19 cellular contexts compared by ENCODE assay signal in genomic region chr4:127204326-127204725, GRCh38.
DNase-seq lines count a peak whose midpoint lies in the region; ATAC-seq and TF ChIP-seq lines count a peak whose summit lies in the region.
"Had no signal": no experiment of that assay in that cellular context is flagged by ENCODE, and none has a peak within 500 bp of the region (broad histone marks: within the 10 kb centered on the region; RNA-seq: fewer than 3 reads in every experiment).

No MANE protein-coding gene starts in this region.

- H3K4me1 ChIP-seq in GM23338 (ENCODE audit: insufficient read depth), result peaks cover 18% of the 10 kb centered on the region
- H3K4me1 ChIP-seq in mesenchymal stem cell (ENCODE audit: control insufficient read depth, insufficient read depth, low read depth, low read length), result peaks cover 2% of the 10 kb centered on the region
- H3K4me1 ChIP-seq in transverse colon, result no peaks in the 10 kb centered on the region
- H3K4me1 ChIP-seq in endodermal cell (ENCODE audit: control insufficient read depth, insufficient read depth, low read length), result no peaks in the 10 kb centered on the region
- H3K4me1 ChIP-seq: BE2C had no signal

- H3K9me2 ChIP-seq in GM23338 (ENCODE audit: insufficient read depth), result no peaks in the 10 kb centered on the region; the same call in 1 of the 2 replicates

- H3K27me3 ChIP-seq in GM23338 (ENCODE audit: insufficient read depth), result no peaks in the 10 kb centered on the region
- no peaks in the 10 kb centered on the region for H3K27me3 ChIP-seq in mesenchymal stem cell (ENCODE audit: control insufficient read depth in 1 of 2, insufficient read depth in 1 of 2, low read length in 2 of 2)
- H3K27me3 ChIP-seq in transverse colon, result no peaks in the 10 kb centered on the region
- no peaks in the 10 kb centered on the region for H3K27me3 ChIP-seq in endodermal cell (ENCODE audit: control insufficient read depth, insufficient read depth, low read length, poor library complexity, severe bottlenecking)
- H3K27me3 ChIP-seq: BE2C had no signal

- H3K4me3 ChIP-seq in GM23338 (no peak overlapping the region), mesenchymal stem cell (ENCODE audit: insufficient read depth in 1 of 2, low read depth in 1 of 2, low read length in 2 of 2) (no peak overlapping the region), transverse colon (no peak overlapping the region), endodermal cell (ENCODE audit: low read length) (no peak overlapping the region)
- H3K4me3 ChIP-seq: GM12878, K562 had no signal

- TF ChIP-seq POLR2A in transverse colon (IDR thresholded peaks at IDR 0.05), result no peak

- H3K27ac Mint-ChIP-seq in GM23338 (peak overlapping the region; percentile 91; the same call in 1 of the 2 replicates), chondrocyte (ENCODE audit: unreplicated experiment) (peak overlapping the region; percentile 68), endodermal cell (no peak overlapping the region)
- H3K27ac Mint-ChIP-seq: CD4-positive, CD25-positive, alpha-beta regulatory T cell; CD8-positive, alpha-beta memory T cell; HFFc6 had no signal

- H3K9me3 Mint-ChIP-seq in GM23338 (peaks cover 5% of the 10 kb centered on the region; the same call in 2 of the 3 replicates), chondrocyte (ENCODE audit: low read depth) (peaks cover 25% of the 10 kb centered on the region), endodermal cell (no peaks in the 10 kb centered on the region)
- H3K9me3 Mint-ChIP-seq: HFFc6 had no signal

- no peak overlapping the region for H3K9ac ChIP-seq in mesenchymal stem cell (ENCODE audit: low read length)
- H3K9ac ChIP-seq in endodermal cell (ENCODE audit: extremely low read depth, low read length, poor library complexity, severe bottlenecking), result no peak overlapping the region

- in situ Hi-C loops in transverse colon (cut with MboI; ENCODE audit: low pct_ligation_motif_present in 1 of 4, low pct_unique_long_range_greater_than_20kb in 1 of 4, low sequenced_read_pairs in 3 of 4), result no loop called here

- no peak overlapping the region for H3K14ac ChIP-seq in mesenchymal stem cell (ENCODE audit: low read length in 2 of 2)

- no peak overlapping the region for H2BK12ac ChIP-seq in mesenchymal stem cell (ENCODE audit: low read length in 2 of 2)

- H3K4me1 Mint-ChIP-seq in GM23338 (peaks cover 15% of the 10 kb centered on the region), chondrocyte (ENCODE audit: low read depth) (peaks cover 30% of the 10 kb centered on the region), endodermal cell (no peaks in the 10 kb centered on the region)
- H3K4me1 Mint-ChIP-seq: CD4-positive, CD25-positive, alpha-beta regulatory T cell; CD8-positive, alpha-beta memory T cell had no signal

- H3K27me3 Mint-ChIP-seq in GM23338 (ENCODE audit: insufficient read depth, low read depth, poor library complexity) (no peaks in the 10 kb centered on the region), chondrocyte (ENCODE audit: low read depth) (no peaks in the 10 kb centered on the region), endodermal cell (ENCODE audit: insufficient read depth) (no peaks in the 10 kb centered on the region)
- H3K27me3 Mint-ChIP-seq: CD4-positive, CD25-positive, alpha-beta regulatory T cell; CD8-positive, alpha-beta memory T cell had no signal

- ATAC-seq in GM23338 (no peak), GM19023 (IDR thresholded peaks at IDR 0.05; ENCODE audit: unreplicated experiment) (no peak)
- ATAC-seq: GM12878, HCT116, K562 had no signal

- no peak overlapping the region for H2BK5ac ChIP-seq in mesenchymal stem cell (ENCODE audit: low read depth, low read length, poor library complexity, severe bottlenecking)

- H4K91ac ChIP-seq in mesenchymal stem cell (ENCODE audit: low read length), result no peak overlapping the region

- no peak for TF ChIP-seq EP300 in transverse colon (IDR thresholded peaks at IDR 0.05; ENCODE audit: low read depth)

- H2BK120ac ChIP-seq in mesenchymal stem cell (ENCODE audit: low read depth, low read length), result no peak overlapping the region

- H2AFZ ChIP-seq in GM23338 (0 out of 2 replicates have a peak overlapping the region, but pooled peaks have one; percentile 12), mesenchymal stem cell (ENCODE audit: low read depth, low read length) (no peak overlapping the region)

- no peaks in the 10 kb centered on the region for H3K79me2 ChIP-seq in GM23338 (replicated peaks; ENCODE audit: insufficient read depth)

- no peaks in the 10 kb centered on the region for H3K79me1 ChIP-seq in mesenchymal stem cell (replicated peaks; ENCODE audit: low read length, poor library complexity, severe bottlenecking)

- H3K4me3 Mint-ChIP-seq in GM23338 (no peak overlapping the region), chondrocyte (ENCODE audit: unreplicated experiment) (no peak overlapping the region), endodermal cell (no peak overlapping the region)
- H3K4me3 Mint-ChIP-seq: CD4-positive, CD25-positive, alpha-beta regulatory T cell; CD8-positive, alpha-beta memory T cell; HFFc6 had no signal

- H3K4me2 ChIP-seq in GM23338 (0 out of 2 replicates have a peak overlapping the region, but pooled peaks have one; percentile 29), mesenchymal stem cell (ENCODE audit: low read length, poor library complexity, severe bottlenecking) (no peak overlapping the region)

- H3K36me3 ChIP-seq in GM23338 (ENCODE audit: insufficient read depth), result no peaks in the 10 kb centered on the region
- no peaks in the 10 kb centered on the region for H3K36me3 ChIP-seq in mesenchymal stem cell (ENCODE audit: control insufficient read depth in 1 of 2, insufficient read depth in 2 of 2, low read depth in 1 of 2, low read length in 2 of 2)
- H3K36me3 ChIP-seq in transverse colon, result no peaks in the 10 kb centered on the region
- no peaks in the 10 kb centered on the region for H3K36me3 ChIP-seq in endodermal cell (ENCODE audit: control insufficient read depth, insufficient read depth, low read length)
- H3K36me3 ChIP-seq: BE2C had no signal

- no peaks in the 10 kb centered on the region for H3K9me3 ChIP-seq in mesenchymal stem cell (ENCODE audit: control insufficient read depth, low read length)
- no peaks in the 10 kb centered on the region for H3K9me3 ChIP-seq in transverse colon
- H3K9me3 ChIP-seq in endodermal cell (ENCODE audit: control insufficient read depth, low read length), result no peaks in the 10 kb centered on the region
- H3K9me3 ChIP-seq: BE2C had no signal

- no peak for TF ChIP-seq CTCF in GM23338 (conservative IDR thresholded peaks at IDR 0.05; ENCODE audit: low read depth in 2 of 2)
- TF ChIP-seq CTCF in chondrocyte (IDR thresholded peaks at IDR 0.05), result no peak
- no peak for TF ChIP-seq CTCF in transverse colon (IDR thresholded peaks at IDR 0.05)
- no peak for TF ChIP-seq CTCF in endodermal cell (conservative IDR thresholded peaks at IDR 0.05)

- H2AK5ac ChIP-seq in mesenchymal stem cell (ENCODE audit: low read length, severe bottlenecking), result peak overlapping the region; percentile 91

- H3K4ac ChIP-seq in mesenchymal stem cell (ENCODE audit: low read depth in 1 of 2, low read length in 2 of 2), result no peak overlapping the region

- H3K36me3 Mint-ChIP-seq in GM23338 (ENCODE audit: low read depth), result peaks cover 13% of the 10 kb centered on the region
- peaks cover 7% of the 10 kb centered on the region for H3K36me3 Mint-ChIP-seq in chondrocyte (ENCODE audit: low read depth)
- H3K36me3 Mint-ChIP-seq in endodermal cell (ENCODE audit: low read depth), result no peaks in the 10 kb centered on the region
- H3K36me3 Mint-ChIP-seq: CD4-positive, CD25-positive, alpha-beta regulatory T cell; CD8-positive, alpha-beta memory T cell had no signal

- H4K8ac ChIP-seq in mesenchymal stem cell (ENCODE audit: low read length), result peak overlapping the region; percentile 41

- H3K27ac ChIP-seq in GM23338 (ENCODE audit: low read depth), result peak overlapping the region; percentile 26; the same call in 1 of the 2 replicates
- no peak overlapping the region for H3K27ac ChIP-seq in mesenchymal stem cell (ENCODE audit: low read length, poor library complexity, severe bottlenecking)
- no peak overlapping the region for H3K27ac ChIP-seq in transverse colon
- H3K27ac ChIP-seq in endodermal cell (ENCODE audit: low read depth, low read length), result no peak overlapping the region

- H3F3A ChIP-seq in GM23338 (replicated peaks; ENCODE audit: low read depth), result no peaks in the 10 kb centered on the region

- peak overlapping the region in 1 of 2 experiments; percentile 61 for H3K18ac ChIP-seq in mesenchymal stem cell (ENCODE audit: low read depth in 1 of 2, low read length in 2 of 2)

- intact Hi-C loops in transverse colon (cut with DNase I; ENCODE audit: low total_unique reads), result no loop called here

- WGBS in mesenchymal stem cell, result no CpG with 5 or more reads among the region's 3 CpGs
- WGBS in transverse colon (ENCODE audit: low coverage in 1 of 2), 2 donors, result 53% methylated on average over 3 of the region's 3 CpGs; no CpG with 5 or more reads in 1 of the 2 donors
- 62 to 100% methylated on average over 2 to 3 of the region's 3 CpGs for WGBS in endodermal cell (ENCODE audit: insufficient coverage in 1 of 2, insufficient read length in 1 of 2), 2 experiments

- no peak overlapping the region for H3K23ac ChIP-seq in mesenchymal stem cell (ENCODE audit: low read length in 2 of 2)

- H2BK15ac ChIP-seq in mesenchymal stem cell (ENCODE audit: low read depth, poor library complexity, severe bottlenecking), result no peak overlapping the region

- DNase-seq in GM23338 (ENCODE audit: low spot score) (no peak), chondrocyte (ENCODE audit: low spot score) (no peak), mesenchymal stem cell (no peak), transverse colon (no peak), endodermal cell (no peak)
- DNase-seq: BE2C; C1 segment of cervical spinal cord; CD4-positive, CD25-positive, alpha-beta regulatory T cell; CD8-positive, alpha-beta memory T cell; COR-L47; DMS 273 treated with DMSO at 0.1 percent for 48 hours; DMS53; DND-41; HFFc6; IMR-90 had no signal

- no peaks in the 10 kb centered on the region for H4K20me1 ChIP-seq in GM23338 (replicated peaks; ENCODE audit: insufficient read depth)

TF ChIP-seq in GM23338, 12 proteins besides CTCF, POLR2A, EP300 and RAD21:
- no peak for TF ChIP-seq NANOG (IDR thresholded peaks at IDR 0.05; ENCODE audit: borderline replicate concordance)
